ENCODE assay signal across 16 cellular contexts in genomic region chr15:68636256-68636655, GRCh38. TPM values are rescaled to one million over a fixed set of nuclear protein-coding genes. Genes with fewer than 3 reads are reported as not detected.
"Had no signal": no experiment of that assay in that cellular context is flagged by ENCODE, and none has a peak within 500 bp of the region (broad histone marks: within the 10 kb centered on the region; RNA-seq: fewer than 3 reads in every experiment).

No MANE protein-coding gene starts in this region.

- H3K4me3 Mint-ChIP-seq: activated naive CD4-positive, alpha-beta T cell treated with anti-CD3 and anti-CD28 coated beads for 36 hours; activated T-helper 17 cell treated with anti-CD3 and anti-CD28 coated beads, Interleukin-2, amount 50 U/mL, for 72 hours; natural killer cell had no signal

- H3K4me1 Mint-ChIP-seq: activated T-helper 17 cell treated with anti-CD3 and anti-CD28 coated beads, Interleukin-2, amount 50 U/mL, for 72 hours; natural killer cell had no signal

- H3K9me3 ChIP-seq: mucosa of descending colon, right atrium auricular region, upper lobe of right lung had no signal

- H3K36me3 Mint-ChIP-seq: natural killer cell had no signal

- ATAC-seq: activated T-helper 17 cell treated with anti-CD3 and anti-CD28 coated beads, Interleukin-2, amount 50 U/mL, for 72 hours; esophagus mucosa; mucosa of descending colon; natural killer cell; upper lobe of right lung had no signal

- H3K27me3 Mint-ChIP-seq: activated T-helper 17 cell treated with anti-CD3 and anti-CD28 coated beads, Interleukin-2, amount 50 U/mL, for 72 hours had no signal

- H3K4me3 ChIP-seq: cardiac muscle cell, mucosa of descending colon, right atrium auricular region, skin epidermis, upper lobe of right lung had no signal

- H3K36me3 ChIP-seq: cardiac muscle cell, right atrium auricular region, upper lobe of right lung had no signal

- DNase-seq: activated CD4-positive, alpha-beta T cell treated with anti-CD3 and anti-CD28 coated beads for 1 hour; activated CD4-positive, alpha-beta T cell treated with anti-CD3 and anti-CD28 coated beads, Interleukin-2, amount 50 U/mL, for 48 hours; activated naive CD4-positive, alpha-beta T cell treated with anti-CD3 and anti-CD28 coated beads for 36 hours; mucosa of descending colon; natural killer cell; nucleus accumbens; stimulated activated CD4-positive, alpha-beta T cell treated with anti-CD3 and anti-CD28 coated beads, Interleukin-4, amount 100 ng/mL, for 24 hours; stimulated activated naive CD4-positive, alpha-beta T cell treated with Interleukin-2 at 50 U/mL for 16 hours; T-helper 9 cell; upper lobe of right lung had no signal

- H3K9me3 Mint-ChIP-seq: activated naive CD4-positive, alpha-beta T cell treated with anti-CD3 and anti-CD28 coated beads for 36 hours; activated T-helper 17 cell treated with anti-CD3 and anti-CD28 coated beads, Interleukin-2, amount 50 U/mL, for 72 hours; natural killer cell had no signal

- H3K27me3 ChIP-seq: cardiac muscle cell, right atrium auricular region, upper lobe of right lung had no signal

- H3K27ac ChIP-seq: cardiac muscle cell had no signal

- H3K27ac Mint-ChIP-seq: activated naive CD4-positive, alpha-beta T cell treated with anti-CD3 and anti-CD28 coated beads for 36 hours; activated T-helper 17 cell treated with anti-CD3 and anti-CD28 coated beads, Interleukin-2, amount 50 U/mL, for 72 hours; natural killer cell; progenitor cell of endocrine pancreas had no signal

RNA-seq across cellular contexts. Expression of gene CORO2B, which starts 57.5 kb away (rescaled TPM):
- total RNA-seq: activated naive CD4-positive, alpha-beta T cell treated with anti-CD3 and anti-CD28 coated beads for 36 hours had no signal
